In genomic region chr17:29326414-29326813, GRCh38 we compare ENCODE assay signal across 29 cellular contexts.
"Had no signal": no experiment of that assay in that cellular context is flagged by ENCODE, and none has a peak within 500 bp of the region (broad histone marks: within the 10 kb centered on the region; RNA-seq: fewer than 3 reads in every experiment).

No MANE protein-coding gene starts in this region.

- H3K27ac Mint-ChIP-seq: dendritic cell treated with granulocyte-macrophage colony-stimulating factor and Interleukin-4, amounts not matched to agents 40 ng/mL and 50 ng/mL, for 4 days; effector memory CD8-positive, alpha-beta T cell; endodermal cell had no signal

- H3K4me1 Mint-ChIP-seq: endodermal cell had no signal

- H3K9me3 ChIP-seq: colonic mucosa, esophagus muscularis mucosa, esophagus squamous epithelium, gastrocnemius medialis, gastroesophageal sphincter, heart left ventricle, heart right ventricle had no signal

- H3K4me3 Mint-ChIP-seq: dendritic cell treated with granulocyte-macrophage colony-stimulating factor and Interleukin-4, amounts not matched to agents 40 ng/mL and 50 ng/mL, for 4 days; effector memory CD8-positive, alpha-beta T cell; endodermal cell had no signal

- H3K27me3 Mint-ChIP-seq: dendritic cell treated with granulocyte-macrophage colony-stimulating factor and Interleukin-4, amounts not matched to agents 40 ng/mL and 50 ng/mL, for 4 days; effector memory CD8-positive, alpha-beta T cell had no signal

- DNase-seq: colonic mucosa; cortex of kidney; dermis blood vessel endothelial cell; dorsolateral prefrontal cortex; effector CD4-positive, alpha-beta T cell; effector CD8-positive, alpha-beta T cell; effector memory CD4-positive, alpha-beta T cell; effector memory CD8-positive, alpha-beta T cell; endodermal cell; erythroblast; esophagus squamous epithelium; foreskin fibroblast; foreskin keratinocyte; foreskin melanocyte; gastrocnemius medialis; glutamatergic neuron; head of caudate nucleus; heart left ventricle; heart right ventricle had no signal

- H3K36me3 ChIP-seq: colonic mucosa, esophagus muscularis mucosa, esophagus squamous epithelium, gastrocnemius medialis, gastroesophageal sphincter, heart left ventricle, heart right ventricle had no signal

- FAIRE-seq: endometrium, endothelial cell of umbilical vein, frontal cortex had no signal

- H3K9me3 Mint-ChIP-seq: dendritic cell treated with granulocyte-macrophage colony-stimulating factor and Interleukin-4, amounts not matched to agents 40 ng/mL and 50 ng/mL, for 4 days; effector memory CD8-positive, alpha-beta T cell; endodermal cell had no signal

- H3K27ac ChIP-seq: colonic mucosa, coronary artery, dorsolateral prefrontal cortex, epithelial cell of prostate, esophagus muscularis mucosa, esophagus squamous epithelium, foreskin keratinocyte, gastrocnemius medialis, gastroesophageal sphincter, heart left ventricle, heart right ventricle, hepatocyte had no signal

- H3K4me2 ChIP-seq: hepatocyte had no signal

- H3K4me1 ChIP-seq: colonic mucosa, esophagus muscularis mucosa, esophagus squamous epithelium, foreskin keratinocyte, gastrocnemius medialis, gastroesophageal sphincter, heart left ventricle, heart right ventricle had no signal

- H3K4me3 ChIP-seq: colonic mucosa, coronary artery, dorsolateral prefrontal cortex, esophagus muscularis mucosa, esophagus squamous epithelium, gastrocnemius medialis, gastroesophageal sphincter, heart left ventricle, heart right ventricle, hepatocyte had no signal

- ATAC-seq: effector memory CD8-positive, alpha-beta T cell; esophagus mucosa; foreskin keratinocyte; gastrocnemius medialis; gastroesophageal sphincter; heart left ventricle; heart right ventricle had no signal
